25 cellular contexts compared by ENCODE assay signal in genomic region chr21:32048353-32048752, GRCh38.
A peak's percentile ranks its signal among the peaks of the same experiment; 100 is the strongest.
DNase-seq lines count a peak whose midpoint lies in the region; ATAC-seq, FAIRE-seq and TF ChIP-seq lines count a peak whose summit lies in the region.
"Had no signal": no experiment of that assay in that cellular context is flagged by ENCODE, and none has a peak within 500 bp of the region (broad histone marks: within the 10 kb centered on the region; RNA-seq: fewer than 3 reads in every experiment).

No MANE protein-coding gene starts in this region.

- no peak overlapping the region for H3K4me3 ChIP-seq in NB4 (ENCODE audit: low read depth, low read length)
- H3K4me3 ChIP-seq: BLaER1 treated with 17β-estradiol and CSF1 and Interleukin-3, amounts not matched to agents 10 nM and 100 nM; PC-9; SJCRH30 had no signal

- TF ChIP-seq CTCF in NB4 (IDR thresholded peaks at IDR 0.05; ENCODE audit: low read depth, low read length): no peak

- no peak for TF ChIP-seq POLR2A in NB4 (IDR thresholded peaks at IDR 0.05; ENCODE audit: extremely low read depth, insufficient read length)

- peaks cover 3% of the 10 kb centered on the region for H3K27me3 Mint-ChIP-seq in activated naive CD4-positive, alpha-beta T cell treated with anti-CD3 and anti-CD28 coated beads, Interleukin-2, amount 50 U/mL, for 24 hours
- peaks cover 2% of the 10 kb centered on the region for H3K27me3 Mint-ChIP-seq in activated naive CD4-positive, alpha-beta T cell treated with anti-CD3 and anti-CD28 coated beads for 36 hours (ENCODE audit: low read depth)
- H3K27me3 Mint-ChIP-seq in effector memory CD8-positive, alpha-beta T cell: peaks cover 0 to 26% of the 10 kb centered on the region in 2 donors

- no peak for DNase-seq in activated naive CD4-positive, alpha-beta T cell treated with anti-CD3 and anti-CD28 coated beads for 36 hours
- peak; percentile 69 for DNase-seq in NB4 (ENCODE audit: low read depth)
- DNase-seq in iPS-NIHi7 (ENCODE audit: extremely low spot score): peak; percentile 31
- DNase-seq in urothelium cell line (ENCODE audit: low spot score): no peak
- no peak for DNase-seq in effector memory CD8-positive, alpha-beta T cell
- no peak for DNase-seq in left cardiac atrium
- no peak for DNase-seq in hypothalamus (lab: John Stamatoyannopoulos, UW)
- DNase-seq: CD4-positive, alpha-beta T cell; HCEC 1CT; KBM-7; NCI-H1417; NCI-H1694 treated with DMSO at 0.1 percent for 48 hours; NCI-H2081; NCI-H2227 treated with DMSO at 0.1 percent for 48 hours; NCI-H510A treated with DMSO at 0.1 percent for 48 hours; NCI-H748 treated with DMSO at 0.1 percent for 48 hours; NK-92 treated with Interleukin-12 subunit alpha and Interleukin-12 subunit beta, amount 100 ng/mL, for 24 hours; PC-9 had no signal

- peak; percentile 42 for FAIRE-seq in urothelium cell line (lab: Jason Lieb, UNC)
- FAIRE-seq: GM12892, HTR-8/SVneo had no signal

- H3K4me3 Mint-ChIP-seq in activated naive CD4-positive, alpha-beta T cell treated with anti-CD3 and anti-CD28 coated beads, Interleukin-2, amount 50 U/mL, for 24 hours: no peak overlapping the region
- no peak overlapping the region for H3K4me3 Mint-ChIP-seq in activated naive CD4-positive, alpha-beta T cell treated with anti-CD3 and anti-CD28 coated beads for 36 hours
- H3K4me3 Mint-ChIP-seq in effector memory CD8-positive, alpha-beta T cell: no peak overlapping the region
- H3K4me3 Mint-ChIP-seq: CD4-positive, alpha-beta T cell had no signal

- H3K36me3 Mint-ChIP-seq in activated naive CD4-positive, alpha-beta T cell treated with anti-CD3 and anti-CD28 coated beads, Interleukin-2, amount 50 U/mL, for 24 hours: peaks cover 1% of the 10 kb centered on the region
- H3K36me3 Mint-ChIP-seq in activated naive CD4-positive, alpha-beta T cell treated with anti-CD3 and anti-CD28 coated beads for 36 hours (ENCODE audit: low read depth): no peaks in the 10 kb centered on the region
- H3K36me3 Mint-ChIP-seq in effector memory CD8-positive, alpha-beta T cell (ENCODE audit: insufficient read depth): no peaks in the 10 kb centered on the region

- H3K9me3 Mint-ChIP-seq in activated naive CD4-positive, alpha-beta T cell treated with anti-CD3 and anti-CD28 coated beads, Interleukin-2, amount 50 U/mL, for 24 hours: peaks cover 9% of the 10 kb centered on the region
- peaks cover 13% of the 10 kb centered on the region for H3K9me3 Mint-ChIP-seq in activated naive CD4-positive, alpha-beta T cell treated with anti-CD3 and anti-CD28 coated beads for 36 hours
- peaks cover 10 to 18% of the 10 kb centered on the region in 2 donors for H3K9me3 Mint-ChIP-seq in effector memory CD8-positive, alpha-beta T cell

- ATAC-seq in effector memory CD8-positive, alpha-beta T cell (replicated peaks): no peak
- no peak for ATAC-seq in left cardiac atrium
- ATAC-seq: Right ventricle myocardium inferior, SK-N-SH treated with all-trans-retinoic acid at 6 μM for 48 hours had no signal

- CTCF ChIA-PET in activated naive CD4-positive, alpha-beta T cell treated with anti-CD3 and anti-CD28 coated beads for 36 hours (lab: Charles Lee): no interaction called here

- H3K27ac Mint-ChIP-seq in activated naive CD4-positive, alpha-beta T cell treated with anti-CD3 and anti-CD28 coated beads, Interleukin-2, amount 50 U/mL, for 24 hours: peak overlapping the region; percentile 3
- H3K27ac Mint-ChIP-seq in activated naive CD4-positive, alpha-beta T cell treated with anti-CD3 and anti-CD28 coated beads for 36 hours: no peak overlapping the region
- H3K27ac Mint-ChIP-seq in effector memory CD8-positive, alpha-beta T cell: no peak overlapping the region
- H3K27ac Mint-ChIP-seq: CD4-positive, alpha-beta T cell had no signal

- no peaks in the 10 kb centered on the region for H3K4me1 Mint-ChIP-seq in activated naive CD4-positive, alpha-beta T cell treated with anti-CD3 and anti-CD28 coated beads, Interleukin-2, amount 50 U/mL, for 24 hours
- H3K4me1 Mint-ChIP-seq in activated naive CD4-positive, alpha-beta T cell treated with anti-CD3 and anti-CD28 coated beads for 36 hours (ENCODE audit: low read depth): no peaks in the 10 kb centered on the region
- no peaks in the 10 kb centered on the region for H3K4me1 Mint-ChIP-seq in effector memory CD8-positive, alpha-beta T cell (ENCODE audit: low read depth in 2 of 2)

- intact Hi-C loops in activated naive CD4-positive, alpha-beta T cell treated with anti-CD3 and anti-CD28 coated beads for 36 hours (cut with micrococcal nuclease): no loop called here
- intact Hi-C loops in left cardiac atrium (cut with DNase I): no loop called here

Comparison
In these comparisons a context has a peak if more than half of its experiments do, and no peak if none do; other contexts are left out.
1. DNase-seq: peak in NB4 (single experiment) and iPS-NIHi7 (single experiment); none in activated naive CD4-positive, alpha-beta T cell treated with anti-CD3 and anti-CD28 coated beads for 36 hours (single experiment), urothelium cell line (single experiment), effector memory CD8-positive, alpha-beta T cell (0 of 3), left cardiac atrium (single experiment) and hypothalamus (0 of 51).